ENCODE assay signal across 29 cellular contexts in genomic region chr15:47037003-47037402, GRCh38.
"Had no signal": no experiment of that assay in that cellular context is flagged by ENCODE, and none has a peak within 500 bp of the region (broad histone marks: within the 10 kb centered on the region; RNA-seq: fewer than 3 reads in every experiment).

No MANE protein-coding gene starts in this region.

- H3K9me3 ChIP-seq: adrenal gland, body of pancreas, breast epithelium, colonic mucosa had no signal

- H3K27ac ChIP-seq: adrenal gland, body of pancreas, brain microvascular endothelial cell, breast epithelium, colonic mucosa, VCaP had no signal

- H3K4me3 ChIP-seq: adrenal gland, body of pancreas, breast epithelium, colonic mucosa had no signal

- H3K27me3 ChIP-seq: adrenal gland, body of pancreas, brain microvascular endothelial cell, breast epithelium, colonic mucosa had no signal

- DNase-seq: activated B cell treated with CpG ODN at 0.5 μM for 24 hours; activated CD4-positive, alpha-beta memory T cell treated with anti-CD3 and anti-CD28 coated beads for 36 hours; activated CD4-positive, alpha-beta T cell treated with anti-CD3 and anti-CD28 coated beads for 4 hours; activated CD4-positive, alpha-beta T cell treated with anti-CD3 and anti-CD28 coated beads, Interleukin-2, amount 10 ng/mL, durations not matched to agents 24 days and 14 days; activated CD4-positive, alpha-beta T cell treated with anti-CD3 and anti-CD28 coated beads, Interleukin-2, amount 50 U/mL, for 1 hour; activated CD4-positive, alpha-beta T cell treated with anti-CD3 and anti-CD28 coated beads, Interleukin-2, amount 50 U/mL, for 4 hours; activated CD4-positive, CD25-positive, alpha-beta regulatory T cell treated with anti-CD3 and anti-CD28 coated beads, Interleukin-2, amount 50 U/mL, for 72 hours; activated CD8-positive, alpha-beta memory T cell treated with anti-CD3 and anti-CD28 coated beads, Interleukin-2, amount 50 U/mL, for 4 hours; activated CD8-positive, alpha-beta T cell treated with anti-CD3 and anti-CD28 coated beads for 36 hours; activated effector memory CD4-positive, alpha-beta T cell treated with Interleukin-2 at 50 U/mL for 16 hours; activated gamma-delta T cell treated with Interleukin-2 at 50 U/mL for 16 hours; activated naive CD4-positive, alpha-beta T cell; activated naive CD4-positive, alpha-beta T cell treated with anti-CD3 and anti-CD28 coated beads for 36 hours; activated naive CD4-positive, alpha-beta T cell treated with anti-CD3 and anti-CD28 coated beads, Interleukin-2, amount 50 U/mL, for 16 hours; activated naive CD8-positive, alpha-beta T cell treated with anti-CD3 and anti-CD28 coated beads for 36 hours; activated T-cell treated with anti-CD3 and anti-CD28 coated beads, Interleukin-2, amount 50 U/mL, for 24 hours; activated T-cell treated with anti-CD3 and anti-CD28 coated beads, Interleukin-2, amount 50 U/mL, for 48 hours; adrenal gland; amniotic stem cell; aorta; body of pancreas; brain microvascular endothelial cell; central memory CD4-positive, alpha-beta T cell; cerebellar nuclear complex; colonic mucosa; T-helper 2 cell; T-helper 9 cell had no signal

- H3K4me1 ChIP-seq: adrenal gland, body of pancreas, breast epithelium, colonic mucosa had no signal

- H3K36me3 ChIP-seq: adrenal gland, brain microvascular endothelial cell, breast epithelium, colonic mucosa had no signal
